In the genomic region with DNA sequence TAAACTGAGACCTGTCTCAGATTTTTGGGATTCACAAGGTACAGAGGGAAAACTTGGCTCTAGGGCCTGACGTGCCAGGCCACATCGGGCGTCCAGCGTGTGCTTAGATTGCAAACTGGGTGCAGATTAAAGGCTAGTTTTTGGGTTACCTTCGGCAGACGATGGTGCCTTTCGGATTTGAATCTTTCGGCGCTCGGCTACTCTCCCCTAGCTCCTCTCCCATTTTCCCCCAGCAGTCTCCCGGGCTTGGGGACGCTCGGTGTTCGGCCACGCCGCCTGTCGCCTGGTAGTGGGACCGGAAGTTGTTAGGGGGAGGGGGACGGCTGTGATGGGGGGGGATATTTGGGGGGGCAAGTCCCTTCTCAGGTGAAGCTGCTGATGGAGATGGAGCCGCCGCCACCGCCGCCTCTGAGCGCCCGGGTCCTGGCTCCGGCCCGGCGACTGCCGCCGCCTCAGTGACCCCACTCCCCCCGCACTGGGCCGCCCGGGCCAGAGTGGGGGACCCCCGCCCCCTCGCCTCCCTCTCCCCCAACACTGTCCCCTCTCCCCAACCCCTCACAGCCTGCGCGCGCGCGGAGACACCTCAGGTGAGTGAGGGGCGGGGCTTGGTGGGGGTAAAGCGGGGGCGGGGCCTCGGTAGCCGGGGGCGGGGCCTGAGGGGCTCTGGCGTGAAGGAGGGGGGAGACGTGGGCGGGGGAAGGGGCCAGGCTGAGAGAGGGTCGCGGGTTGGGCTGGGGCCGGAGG, we compare ENCODE assay signal across 8 cellular contexts. TPM values are rescaled to one million over a fixed set of nuclear protein-coding genes. Genes with fewer than 3 reads are reported as not detected.
DNase-seq lines count a peak whose midpoint lies in the region; ATAC-seq and TF ChIP-seq lines count a peak whose summit lies in the region.

No MANE protein-coding gene starts in this region.

- no peak for TF ChIP-seq CTCF in coronary artery (IDR thresholded peaks at IDR 0.05)

- DNase-seq in NK-92 treated with Interleukin-12 subunit alpha and Interleukin-12 subunit beta, amount 100 ng/mL, for 24 hours (lab: John Stamatoyannopoulos, UW): peak; percentile 65
- DNase-seq in NK-92 (lab: John Stamatoyannopoulos, UW; ENCODE audit: unreplicated experiment) (no peak), NCI-H510A treated with DMSO at 0.1 percent for 48 hours (lab: John Stamatoyannopoulos, UW) (peak; percentile 93), coronary artery (ENCODE audit: low spot score) (peak; percentile 89), left colon (peak; percentile 87 to 90)
- peak; percentile 86 for DNase-seq in activated CD4-positive, alpha-beta T cell treated with anti-CD3 and anti-CD28 coated beads for 48 hours
- DNase-seq in stimulated activated CD4-positive, alpha-beta T cell treated with anti-CD3 and anti-CD28 coated beads, Interleukin-1b, Interleukin-23, amount 100 ng/mL, for 1 hour (ENCODE audit: low read depth in 2 of 2): peak; percentile 40 to 63

- peak overlapping the region; percentile 93 to 96 for H3K27ac ChIP-seq in coronary artery

- ATAC-seq in HG03280 (IDR thresholded peaks at IDR 0.05; ENCODE audit: unreplicated experiment) (peak; percentile 64), left colon (peak; percentile 87)

- intact Hi-C loops in left colon (cut with DNase I, micrococcal nuclease): no loop called here

- peak overlapping the region; percentile 83 for H3K4me3 ChIP-seq in coronary artery

RNA-seq across cellular contexts. Expression of a gene that starts 10.2 kb away (rescaled TPM):
- total RNA-seq in left colon: 10 to 100 TPM; 24.1 to 24.4 TPM

RNA-seq across cellular contexts. Expression of a gene that starts 13.5 kb away (rescaled TPM):
- 1 to 10 TPM; 3.9 to 5.0 TPM for total RNA-seq in left colon

RNA-seq across cellular contexts. Expression of a gene that starts 33.4 kb away (rescaled TPM):
- total RNA-seq in left colon: 100 to 1,000 TPM; 149 to 169 TPM

RNA-seq across cellular contexts. Expression of a gene that starts 34.4 kb away (rescaled TPM):
- 10 to 100 TPM; 54.5 to 73.9 TPM for total RNA-seq in left colon

RNA-seq across cellular contexts. Expression of a gene that starts 40.7 kb away (rescaled TPM):
- 10 to 100 TPM; 10.4 to 19.7 TPM for total RNA-seq in left colon
